Comparison of ENCODE assay signal across 16 cellular contexts in the genomic region with DNA sequence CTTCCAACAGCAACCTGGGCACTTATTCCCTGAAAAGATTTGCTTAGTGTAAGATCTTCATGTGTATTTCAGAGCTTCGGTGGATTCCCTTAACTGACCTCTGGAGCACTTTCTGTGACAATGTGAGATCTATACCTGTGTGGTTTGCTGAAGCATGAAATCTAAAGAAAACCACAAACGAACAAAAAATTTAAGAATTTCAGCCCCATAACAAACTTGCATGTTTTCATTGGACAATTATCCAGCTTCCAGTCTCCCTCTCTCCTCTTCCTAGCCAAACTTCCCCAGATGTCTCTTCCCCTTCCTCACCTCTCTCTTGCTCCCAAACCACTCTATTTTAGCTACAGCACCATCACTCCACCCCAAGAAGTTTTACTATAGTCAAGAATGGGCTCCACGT.
A peak's percentile ranks its signal among the peaks of the same experiment; 100 is the strongest.
DNase-seq lines count a peak whose midpoint lies in the region; ATAC-seq, FAIRE-seq and TF ChIP-seq lines count a peak whose summit lies in the region.
"Had no signal": no experiment of that assay in that cellular context is flagged by ENCODE, and none has a peak within 500 bp of the region (broad histone marks: within the 10 kb centered on the region; RNA-seq: fewer than 3 reads in every experiment).

No MANE protein-coding gene starts in this region.

- H3K36me3 ChIP-seq in GM12878 (ENCODE audit: control insufficient read depth in 2 of 2, insufficient read depth in 2 of 2, low read length in 1 of 2): no peaks in the 10 kb centered on the region
- H3K36me3 ChIP-seq: BLaER1 had no signal

- no peaks in the 10 kb centered on the region for H3K79me2 ChIP-seq in GM12878 (ENCODE audit: control insufficient read depth, insufficient read depth, low read length)

- POLR2A ChIA-PET in GM12878 (lab: Charles Lee): interaction anchor here (0.7 to 1.6 kb wide), 5 partner anchors 10 to 33 kb away, joined by 3 to 10 read pairs (median 4); no protein-coding TSS in a partner anchor

- TF ChIP-seq RAD21 in GM12878 (IDR thresholded peaks at IDR 0.05; ENCODE audit: insufficient read depth, low read depth, low read length): no peak

- no peaks in the 10 kb centered on the region for H4K20me1 ChIP-seq in GM12878 (ENCODE audit: control insufficient read depth, insufficient read depth)
- H4K20me1 ChIP-seq: BLaER1 had no signal

- no peak overlapping the region for H3K9ac ChIP-seq in GM12878 (ENCODE audit: control insufficient read depth, insufficient read depth, low read length)
- H3K9ac ChIP-seq: BLaER1 had no signal

- no peaks in the 10 kb centered on the region for H3K27me3 ChIP-seq in GM12878 (replicated peaks in 1 of 2; ENCODE audit: control insufficient read depth in 2 of 2, insufficient read depth in 2 of 2, low read length in 1 of 2)
- H3K27me3 ChIP-seq: BLaER1 had no signal

- ATAC-seq in GM18511 (IDR thresholded peaks at IDR 0.05; ENCODE audit: unreplicated experiment) (peak; percentile 56), GM19372 (IDR thresholded peaks at IDR 0.05; ENCODE audit: low read depth, unreplicated experiment) (peak; percentile 40), HG02798 (IDR thresholded peaks at IDR 0.05; ENCODE audit: poor library complexity, unreplicated experiment) (peak; percentile 33), GM12878 (peak; percentile 79), GM18519 (IDR thresholded peaks at IDR 0.05; ENCODE audit: low FRiP score, unreplicated experiment) (no peak)
- ATAC-seq: HCT116 had no signal

- no peak overlapping the region for H2AFZ ChIP-seq in GM12878 (ENCODE audit: control insufficient read depth, low read depth, low read length)

- H3K4me2 ChIP-seq in GM12878 (ENCODE audit: control insufficient read depth, insufficient read depth): peak overlapping the region; percentile 35
- H3K4me2 ChIP-seq: BLaER1 had no signal

- FAIRE-seq in GM12878 (lab: Jason Lieb, UNC): no peak
- FAIRE-seq: H54 had no signal

- no peak for TF ChIP-seq POLR2A in GM12878 (IDR thresholded peaks at IDR 0.05; ENCODE audit: low read depth, low read length)

- no peak for DNase-seq in GM12878 (ENCODE audit: low read depth, low spot score)
- no peak for DNase-seq in activated CD4-positive, CD25-positive, alpha-beta regulatory T cell treated with anti-CD3 and anti-CD28 coated beads, Interleukin-2, amount 50 U/mL, for 72 hours
- DNase-seq in NOMO-1 (lab: John Stamatoyannopoulos, UW; ENCODE audit: unreplicated experiment in 2 of 2): no peak
- DNase-seq: 8988T; AML-193; Caco-2; CD8-positive, alpha-beta memory T cell; DND-41; GDM1 had no signal

- WGBS in GM12878 (ENCODE audit: insufficient coverage, insufficient replicate concordance, low lambda C conversion rate, missing lambda C conversion rate): 39% methylated on average over 3 of the region's 3 CpGs

- SMC1A ChIA-PET in GM12878 (lab: Charles Lee; ENCODE audit: uncharacterized antibody, unreplicated experiment): interaction anchor here (0.8 to 5.0 kb wide), 25 partner anchors 9 to 760 kb away, joined by 3 to 51 read pairs (median 6); no protein-coding TSS in a partner anchor

- RAD21 ChIA-PET in GM12878 (lab: Charles Lee; ENCODE audit: unreplicated experiment): interaction anchor here (0.6 to 4.4 kb wide), 22 partner anchors 8 to 466 kb away, joined by 3 to 46 read pairs (median 5); no protein-coding TSS in a partner anchor

- peaks cover 17% of the 10 kb centered on the region; the same call in 1 of the 2 replicates for H3K4me1 ChIP-seq in GM12878 (ENCODE audit: control insufficient read depth, insufficient read depth, low read length)
- H3K4me1 ChIP-seq: BLaER1, Caco-2 had no signal

- TF ChIP-seq EP300 in GM12878 (IDR thresholded peaks at IDR 0.05; ENCODE audit: borderline replicate concordance in 1 of 2, control insufficient read depth in 1 of 2, low read depth in 2 of 2, low read length in 2 of 2): 0 out of 4 replicates have a peak, but pooled peaks of 1 of the 2 experiments have one; percentile 51

- in situ Hi-C loops in GM12878 (cut with MboI): no loop called here

- TF ChIP-seq CTCF in GM12878 (IDR thresholded peaks at IDR 0.05 in 2 of 3, conservative IDR thresholded peaks at IDR 0.05 in 1 of 3; ENCODE audit: control insufficient read depth in 2 of 3, extremely low read depth in 1 of 3, insufficient read depth in 1 of 3, low read depth in 3 of 3, low read length in 3 of 3): no peak

- CTCF ChIA-PET in GM12878 (lab: Yijun Ruan, JAX): interaction anchor here (0.7 to 4.5 kb wide), 16 partner anchors 10 to 760 kb away, joined by 3 to 26 read pairs (median 6); no protein-coding TSS in a partner anchor

- intact Hi-C loops in GM12878 (cut with micrococcal nuclease; ENCODE audit: unreplicated experiment): no loop called here

- BruUV-seq in GM12878 (replicated peaks; lab: Mats Ljungman, UMichigan): no TSS peak

- H3K9me3 ChIP-seq in GM12878 (replicated peaks; ENCODE audit: control insufficient read depth, insufficient read depth, low read length): no peaks in the 10 kb centered on the region
- H3K9me3 ChIP-seq: BLaER1, Caco-2 had no signal

- H3K27ac ChIP-seq in GM12878 (ENCODE audit: control insufficient read depth, insufficient read depth): no peak overlapping the region
- H3K27ac ChIP-seq: BLaER1 had no signal

- H3K4me3 ChIP-seq in GM12878: no peak overlapping the region
- H3K4me3 ChIP-seq: BLaER1 had no signal

TF ChIP-seq in GM12878, 131 proteins besides CTCF, POLR2A, EP300 and RAD21 (continues in another document):
- TF ChIP-seq IKZF1 (conservative IDR thresholded peaks at IDR 0.05): peak; percentile 29
- TF ChIP-seq ZNF384 (IDR thresholded peaks at IDR 0.05; ENCODE audit: borderline replicate concordance, low read depth, low read length): no peak
- TF ChIP-seq, protein P1, sequence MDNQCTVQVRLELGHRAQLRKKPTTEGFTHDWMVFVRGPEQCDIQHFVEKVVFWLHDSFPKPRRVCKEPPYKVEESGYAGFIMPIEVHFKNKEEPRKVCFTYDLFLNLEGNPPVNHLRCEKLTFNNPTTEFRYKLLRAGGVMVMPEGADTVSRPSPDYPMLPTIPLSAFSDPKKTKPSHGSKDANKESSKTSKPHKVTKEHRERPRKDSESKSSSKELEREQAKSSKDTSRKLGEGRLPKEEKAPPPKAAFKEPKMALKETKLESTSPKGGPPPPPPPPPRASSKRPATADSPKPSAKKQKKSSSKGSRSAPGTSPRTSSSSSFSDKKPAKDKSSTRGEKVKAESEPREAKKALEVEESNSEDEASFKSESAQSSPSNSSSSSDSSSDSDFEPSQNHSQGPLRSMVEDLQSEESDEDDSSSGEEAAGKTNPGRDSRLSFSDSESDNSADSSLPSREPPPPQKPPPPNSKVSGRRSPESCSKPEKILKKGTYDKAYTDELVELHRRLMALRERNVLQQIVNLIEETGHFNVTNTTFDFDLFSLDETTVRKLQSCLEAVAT (IDR thresholded peaks at IDR 0.05): peak; percentile 46; the same call in 1 of the 2 replicates
- no peak for TF ChIP-seq CBFB (IDR thresholded peaks at IDR 0.05; ENCODE audit: low read depth)
- TF ChIP-seq RUNX3 (IDR thresholded peaks at IDR 0.05; ENCODE audit: low read length): peak; percentile 76
- TF ChIP-seq HDGF (IDR thresholded peaks at IDR 0.05): no peak
- no peak for TF ChIP-seq ZBED1 (IDR thresholded peaks at IDR 0.05; ENCODE audit: borderline replicate concordance)
- no peak for TF ChIP-seq EED (IDR thresholded peaks at IDR 0.05; ENCODE audit: low read depth)
- TF ChIP-seq IRF4 (IDR thresholded peaks at IDR 0.05; ENCODE audit: low read depth, low read length): no peak
- TF ChIP-seq MYC (IDR thresholded peaks at IDR 0.05; ENCODE audit: insufficient read depth, insufficient read length, insufficient replicate concordance, low read length, severe bottlenecking): no peak
- no peak for TF ChIP-seq MTA3 (IDR thresholded peaks at IDR 0.05; ENCODE audit: borderline replicate concordance, low read length)
- TF ChIP-seq ESRRA (IDR thresholded peaks at IDR 0.05; ENCODE audit: low read length): no peak
- no peak for TF ChIP-seq WRNIP1 (IDR thresholded peaks at IDR 0.05; ENCODE audit: borderline replicate concordance, low read depth, low read length)
- no peak for TF ChIP-seq BCL11A (IDR thresholded peaks at IDR 0.05; ENCODE audit: low read depth, low read length)
- peak; percentile 43; the same call in 1 of the 2 replicates for TF ChIP-seq NBN (IDR thresholded peaks at IDR 0.05)
- TF ChIP-seq IKZF2 (IDR thresholded peaks at IDR 0.05): peak; percentile 50 to 65; a peak in 3 of 4 replicates
- TF ChIP-seq NRF1 (conservative IDR thresholded peaks at IDR 0.05; ENCODE audit: low read depth, low read length): no peak
- TF ChIP-seq ATF7 (IDR thresholded peaks at IDR 0.05; ENCODE audit: low read depth): peak; percentile 13; the same call in 1 of the 2 replicates
- TF ChIP-seq CHD2 (IDR thresholded peaks at IDR 0.05; ENCODE audit: borderline replicate concordance, low read depth, low read length): no peak
- TF ChIP-seq PML (IDR thresholded peaks at IDR 0.05; ENCODE audit: low read length): no peak; the same call in 1 of the 2 replicates
- no peak for TF ChIP-seq GATAD2B (conservative IDR thresholded peaks at IDR 0.05; ENCODE audit: low read depth)
- no peak for TF ChIP-seq SP1 (IDR thresholded peaks at IDR 0.05; ENCODE audit: low read depth, low read length)
- no peak for TF ChIP-seq CREB1 (IDR thresholded peaks at IDR 0.05; ENCODE audit: low read depth)
- TF ChIP-seq RELB (IDR thresholded peaks at IDR 0.05; ENCODE audit: low read depth): peak; percentile 48
- no peak for TF ChIP-seq BMI1 (IDR thresholded peaks at IDR 0.05; ENCODE audit: borderline replicate concordance)
- no peak for TF ChIP-seq POLR2AphosphoS5 (IDR thresholded peaks at IDR 0.05; ENCODE audit: low read length)
- TF ChIP-seq SMAD5 (IDR thresholded peaks at IDR 0.05; ENCODE audit: low read depth): no peak
